ENCODE assay signal across 18 cellular contexts in genomic region chrX:16804923-16805464, GRCh38. TPM values are rescaled to one million over a fixed set of nuclear protein-coding genes. Genes with fewer than 3 reads are reported as not detected.
DNase-seq lines count a peak whose midpoint lies in the region; ATAC-seq and TF ChIP-seq lines count a peak whose summit lies in the region.
"Had no signal": no experiment of that assay in that cellular context is flagged by ENCODE, and none has a peak within 500 bp of the region (broad histone marks: within the 10 kb centered on the region; RNA-seq: fewer than 3 reads in every experiment).

No MANE protein-coding gene starts in this region.

- no peak overlapping the region for H3K4me3 Mint-ChIP-seq in memory B cell
- H3K4me3 Mint-ChIP-seq in activated T-cell treated with anti-CD3 and anti-CD28 coated beads, Interleukin-2, amount 50 U/mL, for 72 hours, result no peak overlapping the region
- H3K4me3 Mint-ChIP-seq: B cell, type B pancreatic cell had no signal

- no peak for TF ChIP-seq CTCF in GM10266 (IDR thresholded peaks at IDR 0.05; ENCODE audit: control insufficient read depth, insufficient read depth, low read depth, missing control alignments)

- no peaks in the 10 kb centered on the region for H3K9me3 Mint-ChIP-seq in memory B cell
- no peaks in the 10 kb centered on the region for H3K9me3 Mint-ChIP-seq in activated T-cell treated with anti-CD3 and anti-CD28 coated beads, Interleukin-2, amount 50 U/mL, for 72 hours
- H3K9me3 Mint-ChIP-seq: type B pancreatic cell had no signal

- peaks cover 9% of the 10 kb centered on the region for H3K4me1 Mint-ChIP-seq in memory B cell
- H3K4me1 Mint-ChIP-seq in activated T-cell treated with anti-CD3 and anti-CD28 coated beads, Interleukin-2, amount 50 U/mL, for 72 hours (ENCODE audit: low read depth), result peaks cover 17% of the 10 kb centered on the region

- peak; percentile 82 for ATAC-seq in GM19395 (IDR thresholded peaks at IDR 0.05; ENCODE audit: unreplicated experiment)
- peak; percentile 85 for ATAC-seq in HG02759 (IDR thresholded peaks at IDR 0.05; ENCODE audit: unreplicated experiment)
- ATAC-seq in HG03469 (IDR thresholded peaks at IDR 0.05; ENCODE audit: unreplicated experiment), result peak; percentile 76
- peak; percentile 60 for ATAC-seq in memory B cell (ENCODE audit: low read depth)
- no peak for ATAC-seq in activated T-cell treated with anti-CD3 and anti-CD28 coated beads, Interleukin-2, amount 50 U/mL, for 72 hours (replicated peaks in 1 of 2)
- no peak for ATAC-seq in HG02588 (IDR thresholded peaks at IDR 0.05; ENCODE audit: unreplicated experiment)

- DNase-seq in memory B cell (ENCODE audit: low spot score in 2 of 2) (no peak), G401 (ENCODE audit: low spot score) (no peak), GM10266 (ENCODE audit: extremely low spot score) (no peak)
- DNase-seq in activated T-cell treated with anti-CD3 and anti-CD28 coated beads, Interleukin-2, amount 50 U/mL, for 72 hours, result no peak
- DNase-seq: activated CD4-positive, alpha-beta T cell treated with anti-CD3 and anti-CD28 coated beads for 48 hours; NCI-H1048; NCI-H2081 treated with DMSO at 0.1 percent for 48 hours; NCI-H526 treated with DMSO at 0.1 percent for 48 hours; PC-9; stimulated activated naive CD4-positive, alpha-beta T cell treated with Interleukin-2 at 50 U/mL for 16 hours; T-helper 9 cell had no signal

- no peaks in the 10 kb centered on the region for H3K27me3 Mint-ChIP-seq in memory B cell
- H3K27me3 Mint-ChIP-seq in activated T-cell treated with anti-CD3 and anti-CD28 coated beads, Interleukin-2, amount 50 U/mL, for 72 hours (ENCODE audit: low read depth), result no peaks in the 10 kb centered on the region
- H3K27me3 Mint-ChIP-seq: B cell, IgD-negative memory B cell, type B pancreatic cell had no signal

- H3K27ac Mint-ChIP-seq in memory B cell, result no peak overlapping the region
- H3K27ac Mint-ChIP-seq in activated T-cell treated with anti-CD3 and anti-CD28 coated beads, Interleukin-2, amount 50 U/mL, for 72 hours, result no peak overlapping the region
- H3K27ac Mint-ChIP-seq: B cell, IgD-negative memory B cell, type B pancreatic cell had no signal

- in situ Hi-C loops in G401 (cut with HindIII; ENCODE audit: low sequenced_read_pairs), result no loop called here

- no peaks in the 10 kb centered on the region for H3K36me3 Mint-ChIP-seq in memory B cell
- H3K36me3 Mint-ChIP-seq in activated T-cell treated with anti-CD3 and anti-CD28 coated beads, Interleukin-2, amount 50 U/mL, for 72 hours (ENCODE audit: insufficient read depth in 2 of 2), result peaks cover 0 to 4% of the 10 kb centered on the region in 2 donors
- H3K36me3 Mint-ChIP-seq: IgD-negative memory B cell had no signal

RNA-seq across cellular contexts. Expression of gene TXLNG, which starts 18.7 kb away (rescaled TPM):
- 17.5 and 20.7 TPM in 2 replicates for total RNA-seq in G401 (2014; rRNA removed; shearing (Covaris generic))
- total RNA-seq in activated T-cell treated with anti-CD3 and anti-CD28 coated beads, Interleukin-2, amount 50 U/mL, for 72 hours, result 10 to 100 TPM; 15.3 to 24.6 TPM

Comparison
In these comparisons a context has a peak if more than half of its experiments do, and no peak if none do; other contexts are left out.
1. ATAC-seq: peak in GM19395 (single experiment), HG02759 (single experiment), HG03469 (single experiment) and memory B cell (single experiment); none in activated T-cell treated with anti-CD3 and anti-CD28 coated beads, Interleukin-2, amount 50 U/mL, for 72 hours (0 of 2) and HG02588 (single experiment).